8 cellular contexts compared by ENCODE assay signal in the genomic region with DNA sequence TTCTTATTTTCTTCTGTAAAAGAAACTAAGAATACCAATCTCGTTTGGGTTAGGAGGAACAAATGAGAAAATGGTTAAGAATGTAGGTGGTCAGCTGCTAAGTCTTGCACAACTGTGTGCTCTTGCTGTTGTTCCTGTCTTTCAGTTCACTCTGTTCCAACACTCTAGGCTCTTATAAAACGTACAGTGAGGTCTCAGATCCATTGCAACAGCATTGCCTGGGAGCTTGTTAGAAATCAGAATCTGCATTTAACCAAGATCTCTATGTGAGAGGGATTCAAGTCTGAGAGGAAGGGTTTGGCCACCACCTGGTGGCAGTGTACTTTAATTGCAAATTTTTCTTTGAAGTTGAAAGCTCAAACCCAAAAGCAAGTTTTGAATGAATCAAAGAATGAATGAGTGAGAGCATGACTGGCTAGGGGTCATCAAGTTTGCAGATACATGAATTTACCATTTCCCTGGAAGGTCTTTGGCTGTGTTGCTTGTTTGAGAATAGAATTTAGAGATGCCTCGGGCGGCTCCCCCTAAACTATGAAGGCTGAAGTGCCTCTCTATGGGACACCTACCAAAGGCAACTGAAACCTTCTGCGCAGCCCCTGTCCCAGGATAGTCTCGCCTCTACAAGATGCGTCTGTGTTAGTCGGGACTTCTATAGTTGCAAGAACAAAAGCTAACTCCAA. TPM values are rescaled to one million over a fixed set of nuclear protein-coding genes. Genes with fewer than 3 reads are reported as not detected.
DNase-seq lines count a peak whose midpoint lies in the region; ATAC-seq, FAIRE-seq and TF ChIP-seq lines count a peak whose summit lies in the region.

No MANE protein-coding gene starts in this region.

- peaks cover 17% of the 10 kb centered on the region for H3K4me1 ChIP-seq in HUES6 (ENCODE audit: control insufficient read depth, insufficient read depth, low read length)
- peaks cover 4 to 5% of the 10 kb centered on the region in 2 donors for H3K4me1 ChIP-seq in breast epithelium
- peaks cover 25% of the 10 kb centered on the region for H3K4me1 ChIP-seq in keratinocyte (ENCODE audit: control insufficient read depth, extremely low read depth, insufficient read depth, low read length)

- H3K4me3 ChIP-seq in HUES6 (ENCODE audit: low read depth, low read length) = no peak overlapping the region
- no peak overlapping the region for H3K4me3 ChIP-seq in SK-N-MC
- H3K4me3 ChIP-seq in breast epithelium = peak overlapping the region in 2 of 3 donors; percentile 40 to 58
- no peak overlapping the region for H3K4me3 ChIP-seq in keratinocyte (ENCODE audit: control insufficient read depth in 2 of 3, extremely low read depth in 1 of 3, insufficient read depth in 2 of 3, low read depth in 1 of 3, low read length in 3 of 3)

- H3K4me2 ChIP-seq in keratinocyte (ENCODE audit: control insufficient read depth, extremely low read depth, insufficient read depth, low read depth, low read length) = peak overlapping the region; percentile 50

- peak; percentile 95 for FAIRE-seq in keratinocyte (lab: Jason Lieb, UNC)

- no peak for ATAC-seq in GM21526 (IDR thresholded peaks at IDR 0.05; ENCODE audit: low FRiP score, unreplicated experiment)
- ATAC-seq in GM19351 (IDR thresholded peaks at IDR 0.05; ENCODE audit: unreplicated experiment) = no peak

- TF ChIP-seq POLR2A in breast epithelium (IDR thresholded peaks at IDR 0.05) = no peak

- no peaks in the 10 kb centered on the region for H3K79me2 ChIP-seq in keratinocyte (ENCODE audit: control insufficient read depth, insufficient read depth, low read length)

- intact Hi-C loops in breast epithelium (cut with DNase I; ENCODE audit: low total_unique reads) = loop anchor here (5.0 kb wide), 1 partner anchor 184 kb away; a partner anchor contains a TSS

- H3K9ac ChIP-seq in HUES6 (ENCODE audit: low read length) = peak overlapping the region; percentile 7
- H3K9ac ChIP-seq in SK-N-MC (ENCODE audit: insufficient read length) = no peak overlapping the region
- peak overlapping the region; percentile 13 for H3K9ac ChIP-seq in keratinocyte (ENCODE audit: control insufficient read depth, extremely low read depth, insufficient read depth, low read length)

- H3K27me3 ChIP-seq in HUES6 (ENCODE audit: control insufficient read depth, insufficient read depth, low read length) (peaks cover 10% of the 10 kb centered on the region), breast epithelium (peaks cover 0 to 4% of the 10 kb centered on the region in 2 donors), keratinocyte (ENCODE audit: control insufficient read depth, extremely low read depth, insufficient read depth, low read length) (no peaks in the 10 kb centered on the region)

- DNase-seq in Daoy (ENCODE audit: low read depth) (peak; percentile 34), SK-N-MC (ENCODE audit: low read depth, low spot score) (peak; percentile 47), breast epithelium (ENCODE audit: low spot score in 2 of 2) (peak in 1 of 2 donors; percentile 60), keratinocyte (ENCODE audit: low read depth, low spot score) (no peak)
- DNase-seq in stimulated activated CD4-positive, alpha-beta T cell treated with anti-CD3 and anti-CD28 coated beads, Interleukin-4, amount 100 ng/mL, for 4 hours = peak; percentile 19 to 24

- H3K9me1 ChIP-seq in keratinocyte (ENCODE audit: control insufficient read depth, extremely low read depth, insufficient read depth, low read length) = no peaks in the 10 kb centered on the region

- TF ChIP-seq CTCF in breast epithelium (IDR thresholded peaks at IDR 0.05) (peak in 2 of 3 donors; percentile 54 to 57), keratinocyte (optimal IDR thresholded peaks at IDR 0.05 in 1 of 3, IDR thresholded peaks at IDR 0.05 in 1 of 3, conservative IDR thresholded peaks at IDR 0.05 in 1 of 3; ENCODE audit: extremely low read depth in 1 of 3, insufficient read depth in 2 of 3, low read length in 3 of 3) (peak; percentile 55 to 72 (median 64))

- no peaks in the 10 kb centered on the region for H4K20me1 ChIP-seq in keratinocyte (ENCODE audit: control insufficient read depth, extremely low read depth, insufficient read depth, low read length)

- H2AFZ ChIP-seq in keratinocyte (ENCODE audit: control insufficient read depth, low read length) = no peak overlapping the region

- H3K9me3 ChIP-seq in HUES6 (ENCODE audit: control insufficient read depth, insufficient read depth, low read depth, low read length) (no peaks in the 10 kb centered on the region), SK-N-MC (ENCODE audit: low read depth, low read length) (no peaks in the 10 kb centered on the region), breast epithelium (no peaks in the 10 kb centered on the region), keratinocyte (ENCODE audit: control insufficient read depth, low read depth, low read length) (no peaks in the 10 kb centered on the region)

- dilution Hi-C loops in keratinocyte (cut with MboI; ENCODE audit: extremely low pct_ligation_motif_present, low sequenced_read_pairs) = no loop called here

- H3K27ac ChIP-seq in HUES6 (ENCODE audit: low read depth, low read length) (no peak overlapping the region), SK-N-MC (peak overlapping the region; percentile 27; the same call in 1 of the 2 replicates), breast epithelium (peak overlapping the region; percentile 83 to 84), keratinocyte (ENCODE audit: control insufficient read depth, insufficient read depth, low read length) (peak overlapping the region; percentile 68)

- H3K36me3 ChIP-seq in HUES6 (ENCODE audit: control insufficient read depth, insufficient read depth, low read length) = no peaks in the 10 kb centered on the region
- no peaks in the 10 kb centered on the region for H3K36me3 ChIP-seq in SK-N-MC (ENCODE audit: insufficient read depth, low read length)
- H3K36me3 ChIP-seq in breast epithelium = no peaks in the 10 kb centered on the region
- H3K36me3 ChIP-seq in keratinocyte (ENCODE audit: control insufficient read depth in 2 of 2, extremely low read depth in 1 of 2, insufficient read depth in 2 of 2, low read length in 2 of 2) = peaks cover 0 to 9% of the 10 kb centered on the region in 2 experiments

RNA-seq across cellular contexts. Expression of a gene that starts 2.5 kb away (rescaled TPM):
- not detected in 2 replicates for total RNA-seq in Daoy (2014; rRNA removed; shearing (Covaris generic))
- total RNA-seq in breast epithelium = 10 to 100 TPM in 2 of 3 donors, 1 to 10 TPM in 1; 3.3 to 38.3 (median 12.3) TPM
- 29.7 to 56.5 TPM (median 31.9 TPM) in 3 replicates for polyA plus RNA-seq in keratinocyte
- polyA plus RNA-seq in keratinocyte (2011; ENCODE audit: low read depth) = 33.1 TPM
- polyA plus RNA-seq in keratinocyte (2011; cell fraction: cytosol; rRNA removed) = 33.5 and 59.6 TPM in 2 replicates
- 58.5 and 90.2 TPM in 2 replicates for polyA plus RNA-seq in keratinocyte (2011; cell fraction: nucleus; rRNA removed)
- 36.8 and 91.2 TPM in 2 replicates for polyA plus RNA-seq in keratinocyte (2012; ENCODE audit: low replicate concordance)
- polyA minus RNA-seq in keratinocyte = 29.3 to 58.7 TPM (median 57.8 TPM) in 3 replicates
- 41.8 TPM for polyA minus RNA-seq in keratinocyte (2011; cell fraction: cytosol; rRNA and poly(A)+ RNA removed)
- 34.5 and 48.1 TPM in 2 replicates for polyA minus RNA-seq in keratinocyte (2011; cell fraction: nucleus; rRNA and poly(A)+ RNA removed)

RNA-seq across cellular contexts. Expression of a gene that starts 39.0 kb away (rescaled TPM):
- total RNA-seq in Daoy (2014; rRNA removed; shearing (Covaris generic)) = under 0.01 TPM in 1 of 2 replicates, not detected in the other
- under 1 TPM in 1 of 3 donors, not detected in 2; 0.15 TPM for total RNA-seq in breast epithelium
- polyA plus RNA-seq in keratinocyte = 0.25 to 0.42 TPM in 2 of 3 replicates, not detected in the other
- polyA plus RNA-seq in keratinocyte (2011; ENCODE audit: low read depth) = not detected
- polyA plus RNA-seq in keratinocyte (2011; cell fraction: cytosol; rRNA removed) = 0.01 TPM in 1 of 2 replicates, not detected in the other
- polyA plus RNA-seq in keratinocyte (2011; cell fraction: nucleus; rRNA removed) = not detected in 2 replicates
- 0.13 and 0.59 TPM in 2 replicates for polyA plus RNA-seq in keratinocyte (2012; ENCODE audit: low replicate concordance)
- polyA minus RNA-seq in keratinocyte = not detected in 3 replicates
- polyA minus RNA-seq in keratinocyte (2011; cell fraction: cytosol; rRNA and poly(A)+ RNA removed) = not detected
- polyA minus RNA-seq in keratinocyte (2011; cell fraction: nucleus; rRNA and poly(A)+ RNA removed) = not detected in 2 replicates

RNA-seq across cellular contexts. Expression of a gene that starts 46.1 kb away (rescaled TPM):
- not detected in 2 replicates for total RNA-seq in Daoy (2014; rRNA removed; shearing (Covaris generic))
- not detected for total RNA-seq in breast epithelium
- polyA plus RNA-seq in keratinocyte = 0.43 to 0.75 TPM (median 0.47 TPM) in 3 replicates
- polyA plus RNA-seq in keratinocyte (2011; ENCODE audit: low read depth) = 98.5 TPM
- 0.41 and 0.44 TPM in 2 replicates for polyA plus RNA-seq in keratinocyte (2011; cell fraction: cytosol; rRNA removed)
- 1.9 and 2.0 TPM in 2 replicates for polyA plus RNA-seq in keratinocyte (2011; cell fraction: nucleus; rRNA removed)
- 0.85 and 126 TPM in 2 replicates for polyA plus RNA-seq in keratinocyte (2012; ENCODE audit: low replicate concordance)
- polyA minus RNA-seq in keratinocyte = 0.20 to 2.1 TPM (median 1.4 TPM) in 3 replicates
- not detected for polyA minus RNA-seq in keratinocyte (2011; cell fraction: cytosol; rRNA and poly(A)+ RNA removed)
- 1.5 and 1.7 TPM in 2 replicates for polyA minus RNA-seq in keratinocyte (2011; cell fraction: nucleus; rRNA and poly(A)+ RNA removed)

Comparison
In these comparisons a context has a peak if more than half of its experiments do, and no peak if none do; other contexts are left out.
1. H3K4me3 ChIP-seq: peak in breast epithelium (2 of 3); none in HUES6 (single experiment), SK-N-MC (single experiment) and keratinocyte (0 of 3).